In genomic region chr12:106070611-106071010, GRCh38 we compare ENCODE assay signal across 22 cellular contexts.
"Had no signal": no experiment of that assay in that cellular context is flagged by ENCODE, and none has a peak within 500 bp of the region (broad histone marks: within the 10 kb centered on the region; RNA-seq: fewer than 3 reads in every experiment).

No MANE protein-coding gene starts in this region.

- DNase-seq: activated CD4-positive, alpha-beta memory T cell treated with anti-CD3 and anti-CD28 coated beads for 36 hours; activated CD4-positive, alpha-beta T cell treated with anti-CD3 and anti-CD28 coated beads for 48 hours; activated effector memory CD4-positive, alpha-beta T cell treated with Interleukin-2 at 50 U/mL for 16 hours; activated naive CD4-positive, alpha-beta T cell treated with anti-CD3 and anti-CD28 coated beads for 36 hours; activated naive CD8-positive, alpha-beta T cell treated with anti-CD3 and anti-CD28 coated beads, Interleukin-2, amount 10 ng/mL, durations not matched to agents 7 days and 5 days; activated T-cell treated with anti-CD3 and anti-CD28 coated beads, Interleukin-2, amount 50 U/mL, for 72 hours; amniotic stem cell; cerebellar nuclear complex; effector CD4-positive, alpha-beta T cell; foreskin melanocyte; glutamatergic neuron; immature natural killer cell; left ventricle myocardium inferior; ovary; psoas muscle; stimulated activated CD4-positive, alpha-beta T cell treated with anti-CD3 and anti-CD28 coated beads, Interleukin-4, amount 100 ng/mL, for 24 hours; stimulated activated naive CD4-positive, alpha-beta T cell treated with Interleukin-2 at 50 U/mL for 16 hours had no signal

- H3K36me3 ChIP-seq: neutrophil, ovary had no signal

- H3K9me3 Mint-ChIP-seq: activated CD4-positive, alpha-beta memory T cell treated with anti-CD3 and anti-CD28 coated beads for 36 hours; activated naive CD4-positive, alpha-beta T cell treated with anti-CD3 and anti-CD28 coated beads for 36 hours; activated naive CD8-positive, alpha-beta T cell treated with anti-CD3 and anti-CD28 coated beads, Interleukin-2, amount 10 ng/mL, durations not matched to agents 7 days and 5 days; activated T-cell treated with anti-CD3 and anti-CD28 coated beads, Interleukin-2, amount 50 U/mL, for 72 hours; immature natural killer cell; nephron had no signal

- H3K79me2 ChIP-seq: hepatocyte had no signal

- H3K4me1 Mint-ChIP-seq: activated naive CD8-positive, alpha-beta T cell treated with anti-CD3 and anti-CD28 coated beads, Interleukin-2, amount 10 ng/mL, durations not matched to agents 7 days and 5 days; memory B cell had no signal

- H3K4me3 Mint-ChIP-seq: activated CD4-positive, alpha-beta memory T cell treated with anti-CD3 and anti-CD28 coated beads for 36 hours; activated naive CD4-positive, alpha-beta T cell treated with anti-CD3 and anti-CD28 coated beads for 36 hours; activated naive CD8-positive, alpha-beta T cell treated with anti-CD3 and anti-CD28 coated beads, Interleukin-2, amount 10 ng/mL, durations not matched to agents 7 days and 5 days; activated T-cell treated with anti-CD3 and anti-CD28 coated beads, Interleukin-2, amount 50 U/mL, for 72 hours; immature natural killer cell; memory B cell; nephron had no signal

- H2AFZ ChIP-seq: hepatocyte had no signal

- H3K4me3 ChIP-seq: hepatocyte, left ventricle myocardium inferior, ovary, psoas muscle, right atrium auricular region had no signal

- ATAC-seq: activated T-cell treated with anti-CD3 and anti-CD28 coated beads, Interleukin-2, amount 50 U/mL, for 72 hours; psoas muscle had no signal

- H3K27ac Mint-ChIP-seq: activated CD4-positive, alpha-beta memory T cell treated with anti-CD3 and anti-CD28 coated beads for 36 hours; activated naive CD4-positive, alpha-beta T cell treated with anti-CD3 and anti-CD28 coated beads for 36 hours; activated naive CD8-positive, alpha-beta T cell treated with anti-CD3 and anti-CD28 coated beads, Interleukin-2, amount 10 ng/mL, durations not matched to agents 7 days and 5 days; activated T-cell treated with anti-CD3 and anti-CD28 coated beads, Interleukin-2, amount 50 U/mL, for 72 hours; immature natural killer cell; memory B cell had no signal

- H3K27ac ChIP-seq: hepatocyte, neutrophil, psoas muscle, right atrium auricular region had no signal

- H3K27me3 ChIP-seq: hepatocyte, neutrophil, ovary, right atrium auricular region had no signal

- H3K4me1 ChIP-seq: psoas muscle, right atrium auricular region had no signal

- H3K9me3 ChIP-seq: left ventricle myocardium inferior, neutrophil, ovary, psoas muscle, right atrium auricular region had no signal

- H3K4me2 ChIP-seq: hepatocyte had no signal

- H3K36me3 Mint-ChIP-seq: activated CD4-positive, alpha-beta memory T cell treated with anti-CD3 and anti-CD28 coated beads for 36 hours; activated naive CD8-positive, alpha-beta T cell treated with anti-CD3 and anti-CD28 coated beads, Interleukin-2, amount 10 ng/mL, durations not matched to agents 7 days and 5 days; immature natural killer cell; memory B cell had no signal
